In the genomic region with DNA sequence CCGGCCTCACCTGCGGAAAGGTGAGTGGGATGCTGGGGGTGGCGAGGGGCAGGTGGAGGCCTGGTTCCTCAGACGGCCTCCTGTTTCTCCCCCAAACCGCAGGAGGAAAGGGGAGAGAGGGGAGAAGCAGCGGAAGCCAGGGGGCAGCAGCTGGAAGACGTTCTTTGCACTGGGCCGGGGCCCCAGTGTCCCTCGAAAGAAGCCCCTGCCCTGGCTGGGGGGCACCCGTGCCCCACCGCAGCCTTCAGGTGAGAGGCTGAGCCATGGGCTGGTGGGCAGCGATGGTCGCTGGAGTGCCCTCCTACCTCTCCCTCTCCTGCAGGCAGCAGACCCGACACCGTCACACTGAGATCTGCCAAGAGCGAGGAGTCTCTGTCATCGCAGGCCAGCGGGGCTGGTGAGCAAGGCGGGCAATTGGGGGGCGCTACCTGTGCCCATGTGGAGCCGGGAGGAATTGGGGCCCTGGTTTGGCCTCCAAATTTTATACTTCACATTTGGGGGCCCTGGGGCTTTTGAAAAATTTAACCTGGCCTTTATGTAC, we compare ENCODE assay signal across 1 cellular context.
TF ChIP-seq lines count a peak whose summit lies in the region.

No MANE protein-coding gene starts in this region.

TF ChIP-seq in HEK293, 187 proteins besides CTCF, POLR2A, EP300 and RAD21 (continued from another document):
- TF ChIP-seq, protein P1, sequence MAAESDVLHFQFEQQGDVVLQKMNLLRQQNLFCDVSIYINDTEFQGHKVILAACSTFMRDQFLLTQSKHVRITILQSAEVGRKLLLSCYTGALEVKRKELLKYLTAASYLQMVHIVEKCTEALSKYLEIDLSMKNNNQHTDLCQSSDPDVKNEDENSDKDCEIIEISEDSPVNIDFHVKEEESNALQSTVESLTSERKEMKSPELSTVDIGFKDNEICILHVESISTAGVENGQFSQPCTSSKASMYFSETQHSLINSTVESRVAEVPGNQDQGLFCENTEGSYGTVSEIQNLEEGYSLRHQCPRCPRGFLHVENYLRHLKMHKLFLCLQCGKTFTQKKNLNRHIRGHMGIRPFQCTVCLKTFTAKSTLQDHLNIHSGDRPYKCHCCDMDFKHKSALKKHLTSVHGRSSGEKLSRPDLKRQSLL (tag by site-specific recombination; IDR thresholded peaks at IDR 0.05): no peak
- TF ChIP-seq ZNF350 (tag by site-specific recombination; IDR thresholded peaks at IDR 0.05) (no peak), ZNF184 (tag by site-specific recombination; IDR thresholded peaks at IDR 0.05) (no peak), ZFP3 (tag by site-specific recombination; IDR thresholded peaks at IDR 0.05; ENCODE audit: low read depth) (no peak), ZEB2 (tag by site-specific recombination; IDR thresholded peaks at IDR 0.05) (no peak)
- TF ChIP-seq, protein P2, sequence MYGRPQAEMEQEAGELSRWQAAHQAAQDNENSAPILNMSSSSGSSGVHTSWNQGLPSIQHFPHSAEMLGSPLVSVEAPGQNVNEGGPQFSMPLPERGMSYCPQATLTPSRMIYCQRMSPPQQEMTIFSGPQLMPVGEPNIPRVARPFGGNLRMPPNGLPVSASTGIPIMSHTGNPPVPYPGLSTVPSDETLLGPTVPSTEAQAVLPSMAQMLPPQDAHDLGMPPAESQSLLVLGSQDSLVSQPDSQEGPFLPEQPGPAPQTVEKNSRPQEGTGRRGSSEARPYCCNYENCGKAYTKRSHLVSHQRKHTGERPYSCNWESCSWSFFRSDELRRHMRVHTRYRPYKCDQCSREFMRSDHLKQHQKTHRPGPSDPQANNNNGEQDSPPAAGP (tag by site-specific recombination; IDR thresholded peaks at IDR 0.05): no peak
